Comparison of ENCODE assay signal across 9 cellular contexts in the genomic region with DNA sequence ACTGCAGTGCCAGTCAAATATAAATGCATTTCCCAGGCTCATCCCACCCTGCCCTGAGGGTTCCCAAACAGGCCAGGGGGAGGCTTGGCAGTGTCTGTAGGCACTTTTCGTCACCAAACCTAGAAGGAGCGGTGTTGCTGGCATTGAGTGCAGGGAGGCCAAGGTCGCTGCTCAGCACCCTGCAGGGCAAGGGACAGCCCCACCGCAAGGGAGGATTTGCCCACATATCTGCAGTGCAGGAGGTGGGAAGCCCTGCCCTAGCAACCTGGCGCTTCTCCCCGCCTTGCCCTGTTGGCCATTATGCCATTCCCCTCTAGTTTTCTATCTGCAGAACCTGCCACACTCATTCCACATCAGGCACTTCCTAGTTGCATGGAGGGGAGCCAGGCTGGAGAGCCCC.
"Had no signal": no experiment of that assay in that cellular context is flagged by ENCODE, and none has a peak within 500 bp of the region (broad histone marks: within the 10 kb centered on the region; RNA-seq: fewer than 3 reads in every experiment).

No MANE protein-coding gene starts in this region.

- H3K4me3 ChIP-seq: GM23338, HAP-1 had no signal

- H3K27ac ChIP-seq: HL-60 had no signal

- H3K27ac Mint-ChIP-seq: GM23338, HFFc6, IgD-negative memory B cell had no signal

- H3K4me1 Mint-ChIP-seq: IgD-negative memory B cell had no signal

- H3K27me3 Mint-ChIP-seq: IgD-negative memory B cell had no signal

- H3K9me3 ChIP-seq: HAP-1 had no signal

- H3K4me1 ChIP-seq: HAP-1 had no signal

- DNase-seq: HFFc6 had no signal

- H3K4me3 Mint-ChIP-seq: GM23338, HFFc6, IgD-negative memory B cell had no signal

- H2AFZ ChIP-seq: GM23338 had no signal

- H3K4me2 ChIP-seq: GM23338 had no signal

- FAIRE-seq: H1, H54, HepG2 had no signal

- ATAC-seq: GM23338, HCT116, HepG2 had no signal

- H3K36me3 ChIP-seq: HAP-1 had no signal
